ENCODE assay signal across 2 cellular contexts in the genomic region with DNA sequence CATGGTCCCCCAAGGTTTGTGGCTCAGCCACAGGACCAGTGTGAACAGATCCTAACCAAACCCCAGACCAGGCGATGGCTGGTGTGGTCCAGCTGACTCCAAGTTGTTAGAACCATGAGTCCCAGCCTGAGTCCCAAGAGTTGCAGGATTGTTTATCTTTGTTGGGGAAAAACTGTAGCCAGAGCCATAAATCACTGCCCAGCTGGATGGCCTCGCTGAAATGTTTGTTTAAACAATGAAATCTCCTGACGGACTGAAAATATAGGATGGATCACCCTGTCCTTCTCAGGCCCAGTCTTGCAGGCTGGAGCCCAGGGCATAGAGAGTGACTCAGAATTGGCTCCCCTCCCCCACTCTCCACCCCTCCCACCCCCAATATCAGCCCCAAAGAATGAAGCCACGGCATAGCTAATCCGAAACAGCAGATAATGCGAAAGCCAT.
TF ChIP-seq lines count a peak whose summit lies in the region.

No MANE protein-coding gene starts in this region.

TF ChIP-seq in A549, 52 proteins besides CTCF, POLR2A, EP300 and RAD21:
- TF ChIP-seq GATA3 (IDR thresholded peaks at IDR 0.05; ENCODE audit: borderline replicate concordance) = peak; percentile 56; the same call in 1 of the 2 replicates
- TF ChIP-seq EHMT2 (IDR thresholded peaks at IDR 0.05; ENCODE audit: low read depth) = no peak
- TF ChIP-seq FOSL2 (IDR thresholded peaks at IDR 0.05) = peak; percentile 30; the same call in 1 of the 2 replicates
- no peak for TF ChIP-seq FOSL2 (CRISPR knock-in tag; IDR thresholded peaks at IDR 0.05)
- 0 out of 4 replicates have a peak, but pooled peaks of 1 of the 2 experiments have one; percentile 15 for TF ChIP-seq CEBPB (IDR thresholded peaks at IDR 0.05)
- TF ChIP-seq, protein P1, sequence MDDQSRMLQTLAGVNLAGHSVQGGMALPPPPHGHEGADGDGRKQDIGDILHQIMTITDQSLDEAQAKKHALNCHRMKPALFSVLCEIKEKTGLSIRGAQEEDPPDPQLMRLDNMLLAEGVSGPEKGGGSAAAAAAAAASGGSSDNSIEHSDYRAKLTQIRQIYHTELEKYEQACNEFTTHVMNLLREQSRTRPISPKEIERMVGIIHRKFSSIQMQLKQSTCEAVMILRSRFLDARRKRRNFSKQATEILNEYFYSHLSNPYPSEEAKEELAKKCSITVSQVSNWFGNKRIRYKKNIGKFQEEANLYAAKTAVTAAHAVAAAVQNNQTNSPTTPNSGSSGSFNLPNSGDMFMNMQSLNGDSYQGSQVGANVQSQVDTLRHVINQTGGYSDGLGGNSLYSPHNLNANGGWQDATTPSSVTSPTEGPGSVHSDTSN (IDR thresholded peaks at IDR 0.05) = peak; percentile 75; the same call in 1 of the 2 replicates
- peak; percentile 50; the same call in 1 of the 2 replicates for TF ChIP-seq JUNB (IDR thresholded peaks at IDR 0.05)
- no peak for TF ChIP-seq HDAC2 (IDR thresholded peaks at IDR 0.05)

TF ChIP-seq in H1, 55 proteins besides CTCF, POLR2A, EP300 and RAD21:
- TF ChIP-seq SIX5 (IDR thresholded peaks at IDR 0.05; ENCODE audit: low read depth, low read length) (no peak), EGR1 (IDR thresholded peaks at IDR 0.05; ENCODE audit: borderline replicate concordance, low read depth, low read length) (no peak), CHD7 (IDR thresholded peaks at IDR 0.05; ENCODE audit: insufficient replicate concordance, low read length) (no peak), EZH2 (IDR thresholded peaks at IDR 0.05; ENCODE audit: low read depth, low read length, severe bottlenecking) (no peak), USF2 (IDR thresholded peaks at IDR 0.05; ENCODE audit: low read length) (no peak), NANOG (IDR thresholded peaks at IDR 0.05; ENCODE audit: insufficient read depth, low read depth, low read length, poor library complexity, severe bottlenecking) (no peak), SP4 (IDR thresholded peaks at IDR 0.05; ENCODE audit: low read length) (no peak), CHD1 (IDR thresholded peaks at IDR 0.05; ENCODE audit: low read depth, low read length) (no peak), ASH2L (IDR thresholded peaks at IDR 0.05; ENCODE audit: low read length) (no peak), PHF8 (conservative IDR thresholded peaks at IDR 0.05; ENCODE audit: low read depth, low read length) (no peak), KDM1A (IDR thresholded peaks at IDR 0.05; ENCODE audit: borderline replicate concordance, low read length) (no peak), NRF1 (IDR thresholded peaks at IDR 0.05; ENCODE audit: low read depth, low read length) (no peak), SUZ12 (IDR thresholded peaks at IDR 0.05; ENCODE audit: low read length) (no peak), TAF7 (optimal IDR thresholded peaks at IDR 0.05; ENCODE audit: borderline replicate concordance, low read depth, low read length) (no peak)
- TF ChIP-seq, protein P2, sequence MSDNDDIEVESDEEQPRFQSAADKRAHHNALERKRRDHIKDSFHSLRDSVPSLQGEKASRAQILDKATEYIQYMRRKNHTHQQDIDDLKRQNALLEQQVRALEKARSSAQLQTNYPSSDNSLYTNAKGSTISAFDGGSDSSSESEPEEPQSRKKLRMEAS (IDR thresholded peaks at IDR 0.05) = no peak
- TF ChIP-seq, protein P3, sequence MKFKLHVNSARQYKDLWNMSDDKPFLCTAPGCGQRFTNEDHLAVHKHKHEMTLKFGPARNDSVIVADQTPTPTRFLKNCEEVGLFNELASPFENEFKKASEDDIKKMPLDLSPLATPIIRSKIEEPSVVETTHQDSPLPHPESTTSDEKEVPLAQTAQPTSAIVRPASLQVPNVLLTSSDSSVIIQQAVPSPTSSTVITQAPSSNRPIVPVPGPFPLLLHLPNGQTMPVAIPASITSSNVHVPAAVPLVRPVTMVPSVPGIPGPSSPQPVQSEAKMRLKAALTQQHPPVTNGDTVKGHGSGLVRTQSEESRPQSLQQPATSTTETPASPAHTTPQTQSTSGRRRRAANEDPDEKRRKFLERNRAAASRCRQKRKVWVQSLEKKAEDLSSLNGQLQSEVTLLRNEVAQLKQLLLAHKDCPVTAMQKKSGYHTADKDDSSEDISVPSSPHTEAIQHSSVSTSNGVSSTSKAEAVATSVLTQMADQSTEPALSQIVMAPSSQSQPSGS (IDR thresholded peaks at IDR 0.05; ENCODE audit: low read length) = no peak
